In genomic region chr12:25106818-25107217, GRCh38 we compare ENCODE assay signal across 16 cellular contexts.
A peak's percentile ranks its signal among the peaks of the same experiment; 100 is the strongest.
DNase-seq lines count a peak whose midpoint lies in the region; ATAC-seq, FAIRE-seq and TF ChIP-seq lines count a peak whose summit lies in the region.
"Had no signal": no experiment of that assay in that cellular context is flagged by ENCODE, and none has a peak within 500 bp of the region (broad histone marks: within the 10 kb centered on the region; RNA-seq: fewer than 3 reads in every experiment).

No MANE protein-coding gene starts in this region.

- no peak for TF ChIP-seq CTCF in CD4-positive, alpha-beta T cell (IDR thresholded peaks at IDR 0.05)

- no peaks in the 10 kb centered on the region for H3K4me1 Mint-ChIP-seq in CD4-positive, alpha-beta T cell (ENCODE audit: low read depth)
- H3K4me1 Mint-ChIP-seq: CD4-positive, CD25-positive, alpha-beta regulatory T cell had no signal

- no peaks in the 10 kb centered on the region for H3K9me3 Mint-ChIP-seq in CD4-positive, alpha-beta T cell

- H3K27ac Mint-ChIP-seq in CD4-positive, alpha-beta T cell = peak overlapping the region; percentile 44
- H3K27ac Mint-ChIP-seq: CD4-positive, CD25-positive, alpha-beta regulatory T cell had no signal

- ATAC-seq in CD4-positive, alpha-beta T cell (ENCODE audit: poor library complexity) = no peak
- peak; percentile 50; the same call in 1 of the 3 replicates for ATAC-seq in SK-N-SH treated with all-trans-retinoic acid at 6 μM for 48 hours
- ATAC-seq in GM21576 (IDR thresholded peaks at IDR 0.05; ENCODE audit: unreplicated experiment) = no peak
- ATAC-seq in GM21528 (IDR thresholded peaks at IDR 0.05; ENCODE audit: low FRiP score, unreplicated experiment) = no peak

- POLR2A ChIA-PET in CD4-positive, alpha-beta T cell (lab: Charles Lee) = no interaction called here

- no peaks in the 10 kb centered on the region for H3K9me3 ChIP-seq in CD4-positive, alpha-beta T cell (ENCODE audit: control insufficient read depth, low read length)
- H3K9me3 ChIP-seq: BLaER1 treated with 17β-estradiol and CSF1 and Interleukin-3, amounts not matched to agents 10 nM and 100 nM; HAP-1 had no signal

- peak; percentile 33 for FAIRE-seq in endometrium (lab: Jason Lieb, UNC)
- FAIRE-seq: H1 had no signal

- intact Hi-C loops in CD4-positive, alpha-beta T cell (cut with DNase I, micrococcal nuclease) = no loop called here

- H3K4me3 Mint-ChIP-seq in CD4-positive, alpha-beta T cell = no peak overlapping the region
- H3K4me3 Mint-ChIP-seq: CD4-positive, CD25-positive, alpha-beta regulatory T cell had no signal

- CTCF ChIA-PET in CD4-positive, alpha-beta T cell (lab: Charles Lee) = no interaction called here

- DNase-seq in CD4-positive, alpha-beta T cell = no peak
- DNase-seq in smooth muscle cell of the brain vasculature (ENCODE audit: low read depth, low spot score) (peak; percentile 9), NCI-H2081 treated with DMSO at 0.1 percent for 48 hours (lab: John Stamatoyannopoulos, UW) (no peak)
- DNase-seq: 8988T; AML-193; CD4-positive, CD25-positive, alpha-beta regulatory T cell; DMS153; DMS79 treated with DMSO at 0.1 percent for 48 hours; EL had no signal

- H3K27me3 ChIP-seq in CD4-positive, alpha-beta T cell (ENCODE audit: control insufficient read depth, insufficient read depth, low read length) = no peaks in the 10 kb centered on the region
- H3K27me3 ChIP-seq: BLaER1 treated with 17β-estradiol and CSF1 and Interleukin-3, amounts not matched to agents 10 nM and 100 nM had no signal

- no peak overlapping the region for H3K27ac ChIP-seq in CD4-positive, alpha-beta T cell (ENCODE audit: low read depth, low read length)

- peaks cover 71% of the 10 kb centered on the region for H3K36me3 Mint-ChIP-seq in CD4-positive, alpha-beta T cell (ENCODE audit: low read depth)

- H3K27me3 Mint-ChIP-seq in CD4-positive, alpha-beta T cell = no peaks in the 10 kb centered on the region
- H3K27me3 Mint-ChIP-seq: CD4-positive, CD25-positive, alpha-beta regulatory T cell had no signal

TF ChIP-seq in SK-N-SH treated with all-trans-retinoic acid at 6 μM for 48 hours, 23 proteins besides CTCF, POLR2A, EP300 and RAD21:
- TF ChIP-seq ZNF8 (CRISPR knock-in tag; IDR thresholded peaks at IDR 0.05) (no peak), CSDC2 (CRISPR knock-in tag; IDR thresholded peaks at IDR 0.05) (no peak), ZFP3 (CRISPR knock-in tag; IDR thresholded peaks at IDR 0.05) (no peak), ESRRG (CRISPR knock-in tag; IDR thresholded peaks at IDR 0.05) (no peak), TCF4 (CRISPR knock-in tag; IDR thresholded peaks at IDR 0.05; ENCODE audit: borderline replicate concordance) (no peak), OSR1 (CRISPR knock-in tag; IDR thresholded peaks at IDR 0.05) (no peak), TOX (CRISPR knock-in tag; IDR thresholded peaks at IDR 0.05; ENCODE audit: borderline replicate concordance) (peak; percentile 75), ZC3H10 (CRISPR knock-in tag; IDR thresholded peaks at IDR 0.05) (no peak), ZFP30 (CRISPR knock-in tag; IDR thresholded peaks at IDR 0.05) (no peak), ISL1 (CRISPR knock-in tag; IDR thresholded peaks at IDR 0.05) (0 out of 2 replicates have a peak, but pooled peaks have one; percentile 22), BACH2 (CRISPR knock-in tag; IDR thresholded peaks at IDR 0.05; ENCODE audit: borderline replicate concordance) (no peak), POU6F1 (CRISPR knock-in tag; IDR thresholded peaks at IDR 0.05; ENCODE audit: borderline replicate concordance, low read depth) (no peak), ARNTL (CRISPR knock-in tag; IDR thresholded peaks at IDR 0.05; ENCODE audit: borderline replicate concordance, low read depth) (no peak), ZNF565 (CRISPR knock-in tag; conservative IDR thresholded peaks at IDR 0.05; ENCODE audit: low read depth) (no peak), CREB5 (CRISPR knock-in tag; IDR thresholded peaks at IDR 0.05; ENCODE audit: low read depth) (no peak), ZNF70 (CRISPR knock-in tag; IDR thresholded peaks at IDR 0.05) (no peak)
- TF ChIP-seq, protein P1, sequence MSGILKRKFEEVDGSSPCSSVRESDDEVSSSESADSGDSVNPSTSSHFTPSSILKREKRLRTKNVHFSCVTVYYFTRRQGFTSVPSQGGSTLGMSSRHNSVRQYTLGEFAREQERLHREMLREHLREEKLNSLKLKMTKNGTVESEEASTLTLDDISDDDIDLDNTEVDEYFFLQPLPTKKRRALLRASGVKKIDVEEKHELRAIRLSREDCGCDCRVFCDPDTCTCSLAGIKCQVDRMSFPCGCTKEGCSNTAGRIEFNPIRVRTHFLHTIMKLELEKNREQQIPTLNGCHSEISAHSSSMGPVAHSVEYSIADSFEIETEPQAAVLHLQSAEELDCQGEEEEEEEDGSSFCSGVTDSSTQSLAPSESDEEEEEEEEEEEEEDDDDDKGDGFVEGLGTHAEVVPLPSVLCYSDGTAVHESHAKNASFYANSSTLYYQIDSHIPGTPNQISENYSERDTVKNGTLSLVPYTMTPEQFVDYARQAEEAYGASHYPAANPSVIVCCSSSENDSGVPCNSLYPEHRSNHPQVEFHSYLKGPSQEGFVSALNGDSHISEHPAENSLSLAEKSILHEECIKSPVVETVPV (CRISPR knock-in tag; IDR thresholded peaks at IDR 0.05) = no peak
- TF ChIP-seq, protein P2, sequence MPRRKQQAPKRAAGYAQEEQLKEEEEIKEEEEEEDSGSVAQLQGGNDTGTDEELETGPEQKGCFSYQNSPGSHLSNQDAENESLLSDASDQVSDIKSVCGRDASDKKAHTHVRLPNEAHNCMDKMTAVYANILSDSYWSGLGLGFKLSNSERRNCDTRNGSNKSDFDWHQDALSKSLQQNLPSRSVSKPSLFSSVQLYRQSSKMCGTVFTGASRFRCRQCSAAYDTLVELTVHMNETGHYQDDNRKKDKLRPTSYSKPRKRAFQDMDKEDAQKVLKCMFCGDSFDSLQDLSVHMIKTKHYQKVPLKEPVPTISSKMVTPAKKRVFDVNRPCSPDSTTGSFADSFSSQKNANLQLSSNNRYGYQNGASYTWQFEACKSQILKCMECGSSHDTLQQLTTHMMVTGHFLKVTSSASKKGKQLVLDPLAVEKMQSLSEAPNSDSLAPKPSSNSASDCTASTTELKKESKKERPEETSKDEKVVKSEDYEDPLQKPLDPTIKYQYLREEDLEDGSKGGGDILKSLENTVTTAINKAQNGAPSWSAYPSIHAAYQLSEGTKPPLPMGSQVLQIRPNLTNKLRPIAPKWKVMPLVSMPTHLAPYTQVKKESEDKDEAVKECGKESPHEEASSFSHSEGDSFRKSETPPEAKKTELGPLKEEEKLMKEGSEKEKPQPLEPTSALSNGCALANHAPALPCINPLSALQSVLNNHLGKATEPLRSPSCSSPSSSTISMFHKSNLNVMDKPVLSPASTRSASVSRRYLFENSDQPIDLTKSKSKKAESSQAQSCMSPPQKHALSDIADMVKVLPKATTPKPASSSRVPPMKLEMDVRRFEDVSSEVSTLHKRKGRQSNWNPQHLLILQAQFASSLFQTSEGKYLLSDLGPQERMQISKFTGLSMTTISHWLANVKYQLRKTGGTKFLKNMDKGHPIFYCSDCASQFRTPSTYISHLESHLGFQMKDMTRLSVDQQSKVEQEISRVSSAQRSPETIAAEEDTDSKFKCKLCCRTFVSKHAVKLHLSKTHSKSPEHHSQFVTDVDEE (CRISPR knock-in tag; IDR thresholded peaks at IDR 0.05) = no peak
TF ChIP-seq in SK-N-SH treated with all-trans-retinoic acid at 6 μM for 48 hours: peak in this region for 2.
